Comparison of ENCODE assay signal across 22 cellular contexts in genomic region chr2:70101174-70101573, GRCh38.
"Had no signal": no experiment of that assay in that cellular context is flagged by ENCODE, and none has a peak within 500 bp of the region (broad histone marks: within the 10 kb centered on the region; RNA-seq: fewer than 3 reads in every experiment).

No MANE protein-coding gene starts in this region.

- H2AFZ ChIP-seq: neural progenitor cell had no signal

- FAIRE-seq: endothelial cell of umbilical vein had no signal

- H3K36me3 ChIP-seq: colonic mucosa, neural progenitor cell, ovary, tibial nerve, upper lobe of right lung had no signal

- H3K27me3 ChIP-seq: colonic mucosa, foreskin keratinocyte, neural progenitor cell, ovary, testis, tibial nerve, upper lobe of right lung had no signal

- H3K4me2 ChIP-seq: neural progenitor cell, smooth muscle cell had no signal

- ATAC-seq: foreskin keratinocyte; left colon; mucosa of descending colon; naive thymus-derived CD8-positive, alpha-beta T cell; right cardiac atrium; stimulated activated naive CD8-positive, alpha-beta T cell treated with anti-CD3 and anti-CD28 coated beads, Interleukin-15, amount 100 ng/mL, for 72 hours; upper lobe of right lung had no signal

- H3K9me3 ChIP-seq: colonic mucosa, mucosa of descending colon, ovary, testis, tibial nerve, upper lobe of right lung had no signal

- H3K9ac ChIP-seq: neural progenitor cell had no signal

- H3K4me1 ChIP-seq: colonic mucosa had no signal

- H3K4me3 ChIP-seq: colonic mucosa, mucosa of descending colon, neural progenitor cell, ovary, smooth muscle cell, tibial nerve, upper lobe of right lung had no signal

- DNase-seq: cerebellar nuclear complex; colonic mucosa; effector CD4-positive, alpha-beta T cell; endodermal cell; erythroblast; foreskin keratinocyte; hippocampal formation; mesendoderm; mucosa of descending colon; naive thymus-derived CD8-positive, alpha-beta T cell; nucleus accumbens; stimulated activated CD4-positive, alpha-beta T cell treated with anti-CD3 and anti-CD28 coated beads, Interleukin-2, amount 100 ng/mL, for 48 hours; stimulated activated naive CD8-positive, alpha-beta T cell treated with anti-CD3 and anti-CD28 coated beads, Interleukin-15, amount 100 ng/mL, for 72 hours; upper lobe of right lung had no signal

- H3K27ac ChIP-seq: colonic mucosa, foreskin keratinocyte, neural progenitor cell, ovary, testis, upper lobe of right lung had no signal
